10 cellular contexts compared by ENCODE assay signal in the genomic region with DNA sequence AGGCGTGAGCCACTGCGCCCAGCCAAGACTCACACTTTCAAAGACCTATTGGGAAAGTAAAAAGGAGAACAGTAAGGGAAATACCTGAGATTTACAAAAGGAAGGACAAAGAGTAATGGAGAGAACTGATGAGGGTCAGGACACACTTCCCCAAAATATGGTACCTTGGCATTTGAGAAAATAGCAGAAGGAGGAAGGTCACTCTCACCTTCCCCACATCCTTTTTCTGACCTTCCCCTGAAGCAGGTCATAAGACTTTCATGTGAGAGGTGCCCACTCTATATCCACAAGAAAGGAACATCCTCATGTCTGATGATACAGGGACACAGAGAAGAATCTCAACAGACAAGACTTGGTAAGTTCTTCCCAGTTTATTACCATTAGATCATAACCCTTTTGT.
"Had no signal": no experiment of that assay in that cellular context is flagged by ENCODE, and none has a peak within 500 bp of the region (broad histone marks: within the 10 kb centered on the region; RNA-seq: fewer than 3 reads in every experiment).

No MANE protein-coding gene starts in this region.

- H3K36me3 ChIP-seq: HAP-1 had no signal

- H3K4me3 ChIP-seq: GM23248, GM23338, HAP-1 had no signal

- H3K27ac ChIP-seq: GM23248 had no signal

- ATAC-seq: GM23338, HCT116 had no signal

- DNase-seq: GM23248, GOT3, H7, H9, HCEC 1CT, HFFc6 had no signal

- H3K4me3 Mint-ChIP-seq: GM23338, H9, HFFc6 had no signal

- H3K9ac ChIP-seq: GM23248 had no signal

- H3K27ac Mint-ChIP-seq: GM23338, H9, HFFc6 had no signal

- H3K4me2 ChIP-seq: GM23338 had no signal

- H2AFZ ChIP-seq: GM23248, GM23338 had no signal

- FAIRE-seq: H54 had no signal

- H3K9me3 ChIP-seq: HAP-1 had no signal
